ENCODE assay signal across 22 cellular contexts in the genomic region with DNA sequence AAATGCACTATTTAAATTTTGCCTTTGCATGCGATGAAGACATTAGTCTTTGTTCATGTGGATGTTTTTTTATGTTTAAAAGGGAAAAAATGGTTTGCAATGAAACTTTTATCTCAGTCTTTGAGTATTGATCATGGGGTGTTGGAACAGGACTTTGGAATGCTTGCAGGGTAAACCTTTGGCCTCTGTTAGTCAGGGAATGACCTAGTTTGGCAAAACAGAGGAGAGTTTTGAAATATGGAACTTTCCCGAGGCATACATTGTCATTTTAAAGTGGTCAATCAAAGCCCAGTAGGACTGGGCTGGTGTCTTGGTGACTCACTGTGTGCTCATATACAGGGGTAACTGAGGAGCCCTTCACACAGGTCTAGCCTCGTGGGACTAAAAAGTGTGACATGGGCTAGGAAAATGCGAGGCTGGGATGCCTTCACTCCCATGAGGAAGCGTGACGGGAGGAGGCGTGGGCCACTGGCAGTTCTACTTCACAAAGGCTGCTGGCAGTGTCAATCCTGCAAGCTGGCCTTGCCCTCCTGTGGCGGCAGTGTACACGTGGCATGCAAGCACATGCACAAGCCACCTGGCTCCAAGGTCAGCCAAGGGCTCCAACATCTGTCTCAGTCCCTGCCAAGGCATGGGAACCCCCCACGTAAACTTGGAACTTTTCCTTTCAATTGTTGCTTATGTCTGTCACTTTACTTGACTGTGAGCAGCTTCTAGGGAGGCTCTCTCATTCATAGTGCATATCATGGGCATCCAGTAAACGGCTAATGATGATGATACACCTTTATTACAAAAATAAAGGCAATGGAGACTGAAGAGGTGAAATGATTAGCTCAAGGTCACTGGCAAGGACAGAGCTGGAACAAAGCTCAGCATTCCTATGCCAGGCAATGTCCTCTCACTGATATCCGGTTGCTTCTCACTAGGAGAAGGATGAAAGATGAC. TPM values are rescaled to one million over a fixed set of nuclear protein-coding genes. Genes with fewer than 3 reads are reported as not detected.
DNase-seq lines count a peak whose midpoint lies in the region; ATAC-seq, FAIRE-seq and TF ChIP-seq lines count a peak whose summit lies in the region.
"Had no signal": no experiment of that assay in that cellular context is flagged by ENCODE, and none has a peak within 500 bp of the region (broad histone marks: within the 10 kb centered on the region; RNA-seq: fewer than 3 reads in every experiment).

No MANE protein-coding gene starts in this region.

- H3K4me1 ChIP-seq in H9 (ENCODE audit: insufficient read depth, low read length) = peaks cover 12% of the 10 kb centered on the region; the same call in 1 of the 2 replicates
- H3K4me1 ChIP-seq in pancreas = peaks cover 21 to 35% (median 26%) of the 10 kb centered on the region in 3 donors
- H3K4me1 ChIP-seq: foreskin keratinocyte had no signal

- no peaks in the 10 kb centered on the region for H3K79me2 ChIP-seq in H9 (ENCODE audit: insufficient read depth, low read length)

- H2BK120ac ChIP-seq in H9 (ENCODE audit: low read depth, low read length, poor library complexity, severe bottlenecking) = no peak overlapping the region

- H4K5ac ChIP-seq in H9 (ENCODE audit: insufficient read length, low read depth, low read length) = no peak overlapping the region

- FAIRE-seq in pancreas (lab: Jason Lieb, UNC) = no peak
- FAIRE-seq: G401.6 had no signal

- H2BK20ac ChIP-seq in H9 (ENCODE audit: low read depth, low read length, poor library complexity, severe bottlenecking) = no peak overlapping the region

- no peaks in the 10 kb centered on the region for H3K79me1 ChIP-seq in H9 (ENCODE audit: insufficient read depth, low read depth, low read length, poor library complexity, severe bottlenecking)

- peak overlapping the region in 2 of 3 experiments; percentile 44 to 54; a peak in 4 of 7 replicates for H3K27ac Mint-ChIP-seq in H9
- H3K27ac Mint-ChIP-seq in activated CD8-positive, alpha-beta T cell treated with anti-CD3 and anti-CD28 coated beads, Interleukin-2, amount 10 ng/mL, durations not matched to agents 7 days and 5 days = no peak overlapping the region
- H3K27ac Mint-ChIP-seq: activated B cell treated with CpG ODN at 0.5 μM for 24 hours had no signal

- H3K4ac ChIP-seq in H9 (ENCODE audit: low read depth, low read length) = no peak overlapping the region

- H3K4me3 ChIP-seq in fibroblast of the aortic adventitia (ENCODE audit: low read depth, low read length) (no peak overlapping the region), pancreas (no peak overlapping the region)
- H3K4me3 ChIP-seq: lung had no signal

- no peak overlapping the region for H4K91ac ChIP-seq in H9 (ENCODE audit: insufficient read length, low read depth, low read length)

- peaks cover 20 to 33% (median 31%) of the 10 kb centered on the region in 3 experiments for H3K36me3 Mint-ChIP-seq in H9 (ENCODE audit: insufficient read depth in 1 of 3, low read depth in 3 of 3)
- H3K36me3 Mint-ChIP-seq in activated CD8-positive, alpha-beta T cell treated with anti-CD3 and anti-CD28 coated beads, Interleukin-2, amount 10 ng/mL, durations not matched to agents 7 days and 5 days (ENCODE audit: low read depth) = no peaks in the 10 kb centered on the region

- H3K27me3 ChIP-seq in H9 (ENCODE audit: insufficient read depth, low read length) = no peaks in the 10 kb centered on the region
- H3K27me3 ChIP-seq in pancreas = no peaks in the 10 kb centered on the region
- H3K27me3 ChIP-seq: foreskin keratinocyte had no signal

- H4K8ac ChIP-seq in H9 (replicated peaks; ENCODE audit: insufficient read length, low read depth, low read length) = no peak overlapping the region

- H3K14ac ChIP-seq in H9 (ENCODE audit: insufficient read depth, low read length) = peak overlapping the region; percentile 31; the same call in 1 of the 2 replicates

- WGBS in H9 (ENCODE audit: extremely low coverage, insufficient read length, low lambda C conversion rate) = no CpG with 5 or more reads among the region's 12 CpGs
- WGBS in pancreas, 2 donors = 12 to 13% methylated on average over 12 of the region's 12 CpGs

- no peak overlapping the region for H3K9ac ChIP-seq in H9 (ENCODE audit: extremely low read depth, insufficient read length, low read length)

- H3K9me3 ChIP-seq in H9 (ENCODE audit: control insufficient read depth, low read depth, low read length) (no peaks in the 10 kb centered on the region), pancreas (no peaks in the 10 kb centered on the region)

- no peaks in the 10 kb centered on the region for H3K36me3 ChIP-seq in pancreas

- H4K20me1 ChIP-seq in H9 (ENCODE audit: control insufficient read depth, insufficient read depth, insufficient read length) = no peaks in the 10 kb centered on the region

- intact Hi-C loops in pancreas (cut with DNase I) = no loop called here

- TF ChIP-seq CTCF in H9 (conservative IDR thresholded peaks at IDR 0.05) (no peak), fibroblast of the aortic adventitia (IDR thresholded peaks at IDR 0.05; ENCODE audit: insufficient read depth, low read length) (no peak), pancreas (IDR thresholded peaks at IDR 0.05) (no peak)

- no peak overlapping the region for H3K56ac ChIP-seq in H9 (ENCODE audit: insufficient read length, low read depth, low read length)

- no peak overlapping the region for H3K27ac ChIP-seq in H9 (ENCODE audit: insufficient read length, low read depth, low read length)
- H3K27ac ChIP-seq in pancreas = peak overlapping the region; percentile 60 to 85 (median 83)
- H3K27ac ChIP-seq: foreskin keratinocyte had no signal

- no peak overlapping the region for H3K23ac ChIP-seq in H9 (ENCODE audit: insufficient read length, low read depth, low read length)

- no peak overlapping the region for H3K4me3 Mint-ChIP-seq in H9
- no peak overlapping the region for H3K4me3 Mint-ChIP-seq in activated CD8-positive, alpha-beta T cell treated with anti-CD3 and anti-CD28 coated beads, Interleukin-2, amount 10 ng/mL, durations not matched to agents 7 days and 5 days
- H3K4me3 Mint-ChIP-seq: activated B cell treated with CpG ODN at 0.5 μM for 24 hours had no signal

- no peaks in the 10 kb centered on the region for H3K27me3 Mint-ChIP-seq in H9 (ENCODE audit: low read depth)
- peaks cover 2% of the 10 kb centered on the region for H3K27me3 Mint-ChIP-seq in activated CD8-positive, alpha-beta T cell treated with anti-CD3 and anti-CD28 coated beads, Interleukin-2, amount 10 ng/mL, durations not matched to agents 7 days and 5 days (ENCODE audit: low read depth)

- CTCF ChIA-PET in activated CD8-positive, alpha-beta T cell treated with anti-CD3 and anti-CD28 coated beads, Interleukin-2, amount 10 ng/mL, durations not matched to agents 7 days and 5 days (lab: Charles Lee) = no interaction called here

- H3K4me2 ChIP-seq in H9 (ENCODE audit: insufficient read depth, insufficient read length, low read length) = no peak overlapping the region

- no peak overlapping the region for H3T11ph ChIP-seq in H9 (ENCODE audit: low read length)

- ATAC-seq in pancreas = peak; percentile 85 to 90 (median 87)
- ATAC-seq in activated CD8-positive, alpha-beta T cell treated with anti-CD3 and anti-CD28 coated beads, Interleukin-2, amount 10 ng/mL, durations not matched to agents 7 days and 5 days = no peak
- ATAC-seq: foreskin keratinocyte, sciatic nerve had no signal

- no peak overlapping the region for H2AFZ ChIP-seq in H9 (ENCODE audit: low read length)

- peak overlapping the region; percentile 80 for H2BK12ac ChIP-seq in H9 (ENCODE audit: insufficient read length, low read depth, low read length)

- no peak overlapping the region for H2AK5ac ChIP-seq in H9 (ENCODE audit: insufficient read length, low read length)

- peaks cover 23 to 37% of the 10 kb centered on the region in 2 experiments for H3K4me1 Mint-ChIP-seq in H9
- H3K4me1 Mint-ChIP-seq in activated CD8-positive, alpha-beta T cell treated with anti-CD3 and anti-CD28 coated beads, Interleukin-2, amount 10 ng/mL, durations not matched to agents 7 days and 5 days (ENCODE audit: low read depth) = no peaks in the 10 kb centered on the region
- H3K4me1 Mint-ChIP-seq: activated B cell treated with CpG ODN at 0.5 μM for 24 hours had no signal

- DNase-seq in H9 (no peak), RPMI8226 (peak; percentile 13), fibroblast of the aortic adventitia (ENCODE audit: low read depth) (peak; percentile 4), pancreas (peak; percentile 81 to 95 (median 90)), NCI-H1930 (lab: John Stamatoyannopoulos, UW) (no peak), NCI-H446 treated with DMSO at 0.1 percent for 48 hours (lab: John Stamatoyannopoulos, UW) (no peak)
- no peak for DNase-seq in activated CD8-positive, alpha-beta T cell treated with anti-CD3 and anti-CD28 coated beads, Interleukin-2, amount 10 ng/mL, durations not matched to agents 7 days and 5 days
- DNase-seq: activated B cell treated with CpG ODN at 0.5 μM for 24 hours; activated CD4-positive, alpha-beta T cell treated with anti-CD3 and anti-CD28 coated beads, Interleukin-2, amount 50 U/mL, for 48 hours; activated gamma-delta T cell; foreskin keratinocyte; H7; hippocampal formation; KBM-7; NCI-H187; NCI-H748 treated with DMSO at 0.1 percent for 48 hours; occipital lobe; T1000 had no signal

- no peak overlapping the region for H2BK15ac ChIP-seq in H9 (ENCODE audit: low read depth, low read length)

- POLR2A ChIA-PET in activated CD8-positive, alpha-beta T cell treated with anti-CD3 and anti-CD28 coated beads, Interleukin-2, amount 10 ng/mL, durations not matched to agents 7 days and 5 days (lab: Charles Lee) = no interaction called here

- no peaks in the 10 kb centered on the region for H3K23me2 ChIP-seq in H9 (ENCODE audit: insufficient read length, low read depth, low read length, poor library complexity, severe bottlenecking)

- H3K9me3 Mint-ChIP-seq in H9 = peaks cover 7 to 11% of the 10 kb centered on the region in 2 experiments; a peak in 3 of 5 replicates
- H3K9me3 Mint-ChIP-seq in activated CD8-positive, alpha-beta T cell treated with anti-CD3 and anti-CD28 coated beads, Interleukin-2, amount 10 ng/mL, durations not matched to agents 7 days and 5 days (ENCODE audit: insufficient read depth) = no peaks in the 10 kb centered on the region
- H3K9me3 Mint-ChIP-seq: activated B cell treated with CpG ODN at 0.5 μM for 24 hours had no signal

- peak overlapping the region; percentile 56 for H3K18ac ChIP-seq in H9 (ENCODE audit: insufficient read length, low read depth, low read length)

- no peak overlapping the region for H2BK5ac ChIP-seq in H9 (ENCODE audit: insufficient read length, low read length)

RNA-seq across cellular contexts. Expression of a gene that starts 5.2 kb away (rescaled TPM):
- total RNA-seq in H9 (2021) (0.50 and 0.97 TPM in 2 replicates), fibroblast of the aortic adventitia (ENCODE audit: low replicate concordance) (not detected in 2 replicates), pancreas (10 to 100 TPM; 10.2 to 43.9 (median 25.2) TPM)
- polyA plus RNA-seq in pancreas = 10 to 100 TPM; 44.4 to 65.3 TPM
- not detected for total RNA-seq in activated CD8-positive, alpha-beta T cell treated with anti-CD3 and anti-CD28 coated beads, Interleukin-2, amount 10 ng/mL, durations not matched to agents 7 days and 5 days
- total RNA-seq: activated B cell treated with CpG ODN at 0.5 μM for 24 hours, foreskin keratinocyte, occipital lobe, sciatic nerve, urinary bladder had no signal
- polyA plus RNA-seq: foreskin keratinocyte had no signal

RNA-seq across cellular contexts. Expression of a gene that starts 33.5 kb away (rescaled TPM):
- total RNA-seq in H9 (2021) = 20.1 and 21.8 TPM in 2 replicates
- total RNA-seq in fibroblast of the aortic adventitia (ENCODE audit: low replicate concordance) = 0.18 TPM in 1 of 2 replicates, not detected in the other
- 1 to 10 TPM in 5 of 6 donors, under 1 TPM in 1; 0.93 to 2.6 (median 1.6) TPM for total RNA-seq in pancreas
- 10 to 100 TPM; 10.7 to 26.5 TPM for polyA plus RNA-seq in pancreas
- total RNA-seq in activated CD8-positive, alpha-beta T cell treated with anti-CD3 and anti-CD28 coated beads, Interleukin-2, amount 10 ng/mL, durations not matched to agents 7 days and 5 days = under 1 TPM; 0.26 to 0.81 TPM
- total RNA-seq: foreskin keratinocyte had no signal
- polyA plus RNA-seq: foreskin keratinocyte had no signal

Comparison
In these comparisons a context has a peak if more than half of its experiments do, and no peak if none do; other contexts are left out.
1. DNase-seq: peak in RPMI8226 (single experiment), fibroblast of the aortic adventitia (single experiment) and pancreas (6 of 6); none in H9 (single experiment), activated CD8-positive, alpha-beta T cell treated with anti-CD3 and anti-CD28 coated beads, Interleukin-2, amount 10 ng/mL, durations not matched to agents 7 days and 5 days (single experiment), NCI-H1930 (0 of 2) and NCI-H446 treated with DMSO at 0.1 percent for 48 hours (single experiment).